In the genomic region with DNA sequence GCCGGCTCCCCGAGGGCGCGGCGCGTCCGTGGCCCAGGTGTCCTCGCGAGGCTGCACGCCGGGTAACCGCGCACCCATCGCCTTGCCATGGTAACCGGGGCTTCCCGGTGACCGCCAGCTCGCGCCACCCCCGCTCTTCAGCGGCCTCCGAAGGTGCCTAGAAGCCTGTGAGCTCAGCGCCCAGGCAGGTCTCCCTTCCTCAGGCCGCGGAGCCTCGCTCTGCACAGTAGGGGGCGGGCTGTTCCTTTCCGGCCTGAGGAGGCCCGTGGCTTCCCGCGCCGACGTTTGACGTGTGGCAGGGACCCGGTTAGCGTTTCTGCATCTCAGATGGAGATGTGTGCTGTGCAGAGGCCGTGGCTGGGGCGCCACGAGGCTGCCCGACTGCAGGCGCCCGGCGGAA, we compare ENCODE assay signal across 8 cellular contexts.
DNase-seq lines count a peak whose midpoint lies in the region; ATAC-seq and TF ChIP-seq lines count a peak whose summit lies in the region.

No MANE protein-coding gene starts in this region.

- peaks cover 22% of the 10 kb centered on the region for H3K4me1 Mint-ChIP-seq in CD4-positive, alpha-beta T cell (ENCODE audit: low read depth)
- peaks cover 20% of the 10 kb centered on the region for H3K4me1 Mint-ChIP-seq in activated naive CD4-positive, alpha-beta T cell treated with anti-CD3 and anti-CD28 coated beads, Interleukin-2, amount 10 ng/mL, durations not matched to agents 7 days and 5 days

- peak; percentile 16 for ATAC-seq in CD4-positive, alpha-beta T cell (ENCODE audit: poor library complexity)
- ATAC-seq in HG03196 (IDR thresholded peaks at IDR 0.05; ENCODE audit: unreplicated experiment) (no peak), sciatic nerve (no peak)

- TF ChIP-seq CTCF in CD4-positive, alpha-beta T cell (IDR thresholded peaks at IDR 0.05), result no peak

- no peaks in the 10 kb centered on the region for H3K36me3 Mint-ChIP-seq in CD4-positive, alpha-beta T cell (ENCODE audit: low read depth)
- H3K36me3 Mint-ChIP-seq in activated naive CD4-positive, alpha-beta T cell treated with anti-CD3 and anti-CD28 coated beads, Interleukin-2, amount 10 ng/mL, durations not matched to agents 7 days and 5 days, result no peaks in the 10 kb centered on the region

- no peak overlapping the region for H3K27ac Mint-ChIP-seq in CD4-positive, alpha-beta T cell
- no peak overlapping the region for H3K27ac Mint-ChIP-seq in activated naive CD4-positive, alpha-beta T cell treated with anti-CD3 and anti-CD28 coated beads, Interleukin-2, amount 10 ng/mL, durations not matched to agents 7 days and 5 days

- H3K27ac ChIP-seq in CD4-positive, alpha-beta T cell (ENCODE audit: low read depth, low read length), result no peak overlapping the region

- H3K27me3 ChIP-seq in CD4-positive, alpha-beta T cell (ENCODE audit: control insufficient read depth, insufficient read depth, low read length), result no peaks in the 10 kb centered on the region

- no peak overlapping the region for H3K4me3 Mint-ChIP-seq in CD4-positive, alpha-beta T cell
- H3K4me3 Mint-ChIP-seq in activated naive CD4-positive, alpha-beta T cell treated with anti-CD3 and anti-CD28 coated beads, Interleukin-2, amount 10 ng/mL, durations not matched to agents 7 days and 5 days, result no peak overlapping the region

- intact Hi-C loops in CD4-positive, alpha-beta T cell (cut with DNase I, micrococcal nuclease), result loop anchor here in 1 of 2 experiments (10.0 kb wide), 2 partner anchors 479 to 579 kb away; no protein-coding TSS in a partner anchor
- intact Hi-C loops in sciatic nerve (cut with DNase I), result no loop called here

- CTCF ChIA-PET in CD4-positive, alpha-beta T cell (lab: Charles Lee), result no interaction called here
- CTCF ChIA-PET in activated naive CD4-positive, alpha-beta T cell treated with anti-CD3 and anti-CD28 coated beads, Interleukin-2, amount 10 ng/mL, durations not matched to agents 7 days and 5 days (lab: Charles Lee), result no interaction called here

- H3K27me3 Mint-ChIP-seq in CD4-positive, alpha-beta T cell, result no peaks in the 10 kb centered on the region
- peaks cover 1% of the 10 kb centered on the region for H3K27me3 Mint-ChIP-seq in activated naive CD4-positive, alpha-beta T cell treated with anti-CD3 and anti-CD28 coated beads, Interleukin-2, amount 10 ng/mL, durations not matched to agents 7 days and 5 days

- H3K9me3 ChIP-seq in CD4-positive, alpha-beta T cell (ENCODE audit: control insufficient read depth, low read length), result peaks cover 9% of the 10 kb centered on the region

- peaks cover 2% of the 10 kb centered on the region for H3K9me3 Mint-ChIP-seq in CD4-positive, alpha-beta T cell
- peaks cover 9% of the 10 kb centered on the region for H3K9me3 Mint-ChIP-seq in activated naive CD4-positive, alpha-beta T cell treated with anti-CD3 and anti-CD28 coated beads, Interleukin-2, amount 10 ng/mL, durations not matched to agents 7 days and 5 days

- peak in 4 of 10 experiments; percentile 19 to 50 (median 36) for DNase-seq in CD4-positive, alpha-beta T cell
- DNase-seq in NCI-H1092 treated with DMSO at 0.1 percent for 48 hours (lab: John Stamatoyannopoulos, UW), result peak; percentile 51
- DNase-seq in activated naive CD4-positive, alpha-beta T cell treated with anti-CD3 and anti-CD28 coated beads, Interleukin-2, amount 10 ng/mL, durations not matched to agents 7 days and 5 days, result peak; percentile 46
- peak; percentile 81 for DNase-seq in kidney tubule cell (ENCODE audit: low spot score)
- no peak for DNase-seq in NCI-H226
- DNase-seq in ureter (ENCODE audit: low spot score), result no peak
- no peak for DNase-seq in sciatic nerve (ENCODE audit: low spot score)

- POLR2A ChIA-PET in CD4-positive, alpha-beta T cell (lab: Charles Lee), result no interaction called here

Comparison
In these comparisons a context has a peak if more than half of its experiments do, and no peak if none do; other contexts are left out.
1. DNase-seq: peak in NCI-H1092 treated with DMSO at 0.1 percent for 48 hours (single experiment), activated naive CD4-positive, alpha-beta T cell treated with anti-CD3 and anti-CD28 coated beads, Interleukin-2, amount 10 ng/mL, durations not matched to agents 7 days and 5 days (single experiment) and kidney tubule cell (single experiment); none in NCI-H226 (single experiment), ureter (single experiment) and sciatic nerve (single experiment).